In genomic region chr11:78132475-78132874, GRCh38 we compare ENCODE assay signal across 17 cellular contexts. TPM values are rescaled to one million over a fixed set of nuclear protein-coding genes. Genes with fewer than 3 reads are reported as not detected.
DNase-seq lines count a peak whose midpoint lies in the region; ATAC-seq and TF ChIP-seq lines count a peak whose summit lies in the region.
"Had no signal": no experiment of that assay in that cellular context is flagged by ENCODE, and none has a peak within 500 bp of the region (broad histone marks: within the 10 kb centered on the region; RNA-seq: fewer than 3 reads in every experiment).

No MANE protein-coding gene starts in this region.

- no peaks in the 10 kb centered on the region for H3K27me3 Mint-ChIP-seq in activated T-cell treated with anti-CD3 and anti-CD28 coated beads, Interleukin-2, amount 50 U/mL, for 72 hours (ENCODE audit: low read depth)
- H3K27me3 Mint-ChIP-seq in activated T-cell treated with anti-CD3 and anti-CD28 coated beads, Interleukin-2, amount 50 U/mL, for 4 hours (ENCODE audit: low read depth): no peaks in the 10 kb centered on the region
- no peaks in the 10 kb centered on the region for H3K27me3 Mint-ChIP-seq in Calu3 (ENCODE audit: unreplicated experiment)
- H3K27me3 Mint-ChIP-seq: CD8-positive, alpha-beta memory T cell had no signal

- no peaks in the 10 kb centered on the region for H3K9me3 ChIP-seq in tibial nerve

- no peaks in the 10 kb centered on the region for H3K27me3 ChIP-seq in tibial nerve

- CTCF ChIA-PET in Calu3 (lab: Charles Lee): no interaction called here

- H3K36me3 ChIP-seq in tibial nerve: peaks cover 0 to 24% (median 0%) of the 10 kb centered on the region in 3 donors

- H3K4me3 ChIP-seq in tibial nerve: no peak overlapping the region

- peaks cover 8 to 14% of the 10 kb centered on the region in 2 donors for H3K36me3 Mint-ChIP-seq in activated T-cell treated with anti-CD3 and anti-CD28 coated beads, Interleukin-2, amount 50 U/mL, for 72 hours (ENCODE audit: insufficient read depth in 2 of 2)
- H3K36me3 Mint-ChIP-seq in activated T-cell treated with anti-CD3 and anti-CD28 coated beads, Interleukin-2, amount 50 U/mL, for 4 hours (ENCODE audit: insufficient read depth): peaks cover 16% of the 10 kb centered on the region
- peaks cover 20% of the 10 kb centered on the region for H3K36me3 Mint-ChIP-seq in Calu3 (ENCODE audit: insufficient read depth, unreplicated experiment)

- TF ChIP-seq EP300 in tibial nerve (IDR thresholded peaks at IDR 0.05): no peak

- intact Hi-C loops in Calu3 (cut with micrococcal nuclease; ENCODE audit: unreplicated experiment): no loop called here

- 66 to 92% methylated on average over 2 of the region's 2 CpGs for WGBS in tibial nerve, 2 donors

- H3K9me3 Mint-ChIP-seq in activated T-cell treated with anti-CD3 and anti-CD28 coated beads, Interleukin-2, amount 50 U/mL, for 72 hours: no peaks in the 10 kb centered on the region
- H3K9me3 Mint-ChIP-seq in activated T-cell treated with anti-CD3 and anti-CD28 coated beads, Interleukin-2, amount 50 U/mL, for 4 hours: no peaks in the 10 kb centered on the region
- no peaks in the 10 kb centered on the region for H3K9me3 Mint-ChIP-seq in Calu3 (ENCODE audit: low read depth, unreplicated experiment)
- H3K9me3 Mint-ChIP-seq: CD8-positive, alpha-beta memory T cell had no signal

- H3K27ac ChIP-seq in tibial nerve: no peak overlapping the region
- H3K27ac ChIP-seq: C4-2B had no signal

- no peak overlapping the region for H3K4me3 Mint-ChIP-seq in activated T-cell treated with anti-CD3 and anti-CD28 coated beads, Interleukin-2, amount 50 U/mL, for 72 hours
- H3K4me3 Mint-ChIP-seq in activated T-cell treated with anti-CD3 and anti-CD28 coated beads, Interleukin-2, amount 50 U/mL, for 4 hours: no peak overlapping the region
- H3K4me3 Mint-ChIP-seq in Calu3 (ENCODE audit: low read depth, unreplicated experiment): no peak overlapping the region
- H3K4me3 Mint-ChIP-seq: CD8-positive, alpha-beta memory T cell had no signal

- DNase-seq in activated T-cell treated with anti-CD3 and anti-CD28 coated beads, Interleukin-2, amount 50 U/mL, for 72 hours: no peak
- no peak for DNase-seq in activated T-cell treated with anti-CD3 and anti-CD28 coated beads, Interleukin-2, amount 50 U/mL, for 4 hours
- DNase-seq in Calu3 (no peak), left lobe of liver (ENCODE audit: low spot score) (no peak), tibial nerve (ENCODE audit: low spot score in 2 of 2) (no peak), NCI-H2107 (lab: John Stamatoyannopoulos, UW) (no peak)
- DNase-seq in stimulated activated CD4-positive, alpha-beta T cell treated with anti-CD3 and anti-CD28 coated beads, Interleukin-15, amount 100 ng/mL, for 24 hours: no peak
- DNase-seq: CD8-positive, alpha-beta memory T cell; DMS53; GDM1; H7; NCI-H1417 treated with DMSO at 0.1 percent for 48 hours; NCI-H1930; NCI-H2171; NCI-H526 had no signal

- peak overlapping the region; percentile 21 for H3K27ac Mint-ChIP-seq in activated T-cell treated with anti-CD3 and anti-CD28 coated beads, Interleukin-2, amount 50 U/mL, for 72 hours
- peak overlapping the region; percentile 37 for H3K27ac Mint-ChIP-seq in Calu3 (ENCODE audit: unreplicated experiment)

- ATAC-seq in activated T-cell treated with anti-CD3 and anti-CD28 coated beads, Interleukin-2, amount 50 U/mL, for 72 hours (replicated peaks in 1 of 2): no peak
- ATAC-seq in activated T-cell treated with anti-CD3 and anti-CD28 coated beads, Interleukin-2, amount 50 U/mL, for 4 hours: no peak
- peak; percentile 55 for ATAC-seq in HG03354 (IDR thresholded peaks at IDR 0.05; ENCODE audit: poor library complexity, severe bottlenecking, unreplicated experiment)
- ATAC-seq in left lobe of liver: peak; percentile 60

- H3K4me1 Mint-ChIP-seq in activated T-cell treated with anti-CD3 and anti-CD28 coated beads, Interleukin-2, amount 50 U/mL, for 72 hours (ENCODE audit: low read depth): peaks cover 21% of the 10 kb centered on the region
- H3K4me1 Mint-ChIP-seq in activated T-cell treated with anti-CD3 and anti-CD28 coated beads, Interleukin-2, amount 50 U/mL, for 4 hours (ENCODE audit: low read depth): peaks cover 10% of the 10 kb centered on the region
- peaks cover 16% of the 10 kb centered on the region for H3K4me1 Mint-ChIP-seq in Calu3 (ENCODE audit: low read depth, unreplicated experiment)

- TF ChIP-seq POLR2A in tibial nerve (IDR thresholded peaks at IDR 0.05): no peak

- TF ChIP-seq CTCF in Calu3 (IDR thresholded peaks at IDR 0.05; ENCODE audit: unreplicated experiment) (no peak), tibial nerve (IDR thresholded peaks at IDR 0.05) (no peak)

- no peaks in the 10 kb centered on the region for H3K4me1 ChIP-seq in tibial nerve

- BruUV-seq in Calu3 (replicated peaks; lab: Mats Ljungman, UMichigan): no TSS peak

RNA-seq across cellular contexts. Expression of gene ALG8, which starts 7.0 kb away (rescaled TPM):
- 10 to 100 TPM; 45.6 to 47.9 TPM for total RNA-seq in activated T-cell treated with anti-CD3 and anti-CD28 coated beads, Interleukin-2, amount 50 U/mL, for 72 hours
- total RNA-seq in activated T-cell treated with anti-CD3 and anti-CD28 coated beads, Interleukin-2, amount 50 U/mL, for 4 hours: 10 to 100 TPM; 41.4 to 54.2 (median 51.5) TPM
- total RNA-seq in Calu3 (2022) (73.5 and 85.7 TPM in 2 replicates), left lobe of liver (29.6 TPM), tibial nerve (10 to 100 TPM; 24.9 to 43.5 (median 32.0) TPM)

RNA-seq across cellular contexts. Expression of gene NDUFC2, which starts 52.8 kb away (rescaled TPM):
- 100 to 1,000 TPM; 190 to 199 TPM for total RNA-seq in activated T-cell treated with anti-CD3 and anti-CD28 coated beads, Interleukin-2, amount 50 U/mL, for 72 hours
- 100 to 1,000 TPM; 217 to 246 (median 227) TPM for total RNA-seq in activated T-cell treated with anti-CD3 and anti-CD28 coated beads, Interleukin-2, amount 50 U/mL, for 4 hours
- total RNA-seq in Calu3 (2022) (264 and 343 TPM in 2 replicates), left lobe of liver (210 TPM), tibial nerve (10 to 100 TPM; 49.6 to 88.3 (median 66.3) TPM)

RNA-seq across cellular contexts. Expression of gene KCTD21, which starts 56.0 kb away (rescaled TPM):
- 10 to 100 TPM; 22.4 to 31.8 TPM for total RNA-seq in activated T-cell treated with anti-CD3 and anti-CD28 coated beads, Interleukin-2, amount 50 U/mL, for 72 hours
- 1 to 10 TPM; 3.2 to 5.4 (median 4.3) TPM for total RNA-seq in activated T-cell treated with anti-CD3 and anti-CD28 coated beads, Interleukin-2, amount 50 U/mL, for 4 hours
- 8.5 and 8.7 TPM in 2 replicates for total RNA-seq in Calu3 (2022)
- total RNA-seq in left lobe of liver: 12.5 TPM
- total RNA-seq in tibial nerve: 10 to 100 TPM in 1 of 4 donors, 1 to 10 TPM in 3; 6.6 to 20.4 (median 8.7) TPM

RNA-seq across cellular contexts. Expression of gene USP35, which starts 56.2 kb away (rescaled TPM):
- total RNA-seq in activated T-cell treated with anti-CD3 and anti-CD28 coated beads, Interleukin-2, amount 50 U/mL, for 72 hours: 10 to 100 TPM; 17.3 to 18.9 TPM
- 1 to 10 TPM; 3.8 to 5.2 (median 4.9) TPM for total RNA-seq in activated T-cell treated with anti-CD3 and anti-CD28 coated beads, Interleukin-2, amount 50 U/mL, for 4 hours
- total RNA-seq in Calu3 (2022) (6.8 and 7.8 TPM in 2 replicates), left lobe of liver (7.8 TPM), tibial nerve (10 to 100 TPM; 10.9 to 23.1 (median 12.6) TPM)

Comparison
In these comparisons a context has a peak if more than half of its experiments do, and no peak if none do; other contexts are left out.
1. ATAC-seq: peak in HG03354 (single experiment) and left lobe of liver (single experiment); none in activated T-cell treated with anti-CD3 and anti-CD28 coated beads, Interleukin-2, amount 50 U/mL, for 72 hours (0 of 2) and activated T-cell treated with anti-CD3 and anti-CD28 coated beads, Interleukin-2, amount 50 U/mL, for 4 hours (0 of 2).